In genomic region chr6:44156494-44157151, GRCh38 we compare ENCODE assay signal across 1 cellular context.
TF ChIP-seq lines count a peak whose summit lies in the region.

No MANE protein-coding gene starts in this region.

TF ChIP-seq in HepG2, 621 proteins besides CTCF, POLR2A, EP300 and RAD21 (continued from another document and continues in another):
- TF ChIP-seq POGZ (CRISPR knock-in tag; IDR thresholded peaks at IDR 0.05): peak; percentile 74
- TF ChIP-seq NR2F1 (CRISPR knock-in tag; IDR thresholded peaks at IDR 0.05): peak in 1 of 2 experiments; percentile 63; a peak in 1 of 4 replicates
- no peak for TF ChIP-seq ZNF749 (CRISPR knock-in tag; IDR thresholded peaks at IDR 0.05; ENCODE audit: borderline replicate concordance)
- TF ChIP-seq MAF1 (CRISPR knock-in tag; IDR thresholded peaks at IDR 0.05; ENCODE audit: borderline replicate concordance): no peak
- TF ChIP-seq ZFAT (CRISPR knock-in tag; conservative IDR thresholded peaks at IDR 0.05): no peak
- no peak for TF ChIP-seq ZBTB25 (CRISPR knock-in tag; IDR thresholded peaks at IDR 0.05)
- peak; percentile 52; the same call in 1 of the 2 replicates for TF ChIP-seq WIZ (CRISPR knock-in tag; IDR thresholded peaks at IDR 0.05)
- TF ChIP-seq HMG20A (CRISPR knock-in tag; IDR thresholded peaks at IDR 0.05; ENCODE audit: borderline replicate concordance): peak; percentile 83
- TF ChIP-seq ZNF557 (CRISPR knock-in tag; IDR thresholded peaks at IDR 0.05): no peak
- TF ChIP-seq DZIP1 (CRISPR knock-in tag; IDR thresholded peaks at IDR 0.05): no peak
- peak; percentile 92 for TF ChIP-seq ZEB1 (IDR thresholded peaks at IDR 0.05; ENCODE audit: insufficient replicate concordance, low read depth)
- no peak for TF ChIP-seq ZFP37 (CRISPR knock-in tag; IDR thresholded peaks at IDR 0.05; ENCODE audit: borderline replicate concordance)
- TF ChIP-seq BCL6 (CRISPR knock-in tag; IDR thresholded peaks at IDR 0.05): peak; percentile 86
- no peak for TF ChIP-seq PLSCR1 (CRISPR knock-in tag; IDR thresholded peaks at IDR 0.05; ENCODE audit: borderline replicate concordance)
- 0 out of 2 replicates have a peak, but pooled peaks have one; percentile 7 for TF ChIP-seq RFX5 (IDR thresholded peaks at IDR 0.05; ENCODE audit: low read depth, low read length)
- peak; percentile 96 for TF ChIP-seq FOXJ3 (CRISPR knock-in tag; IDR thresholded peaks at IDR 0.05; ENCODE audit: borderline replicate concordance)
- peak; percentile 81 for TF ChIP-seq NR2F6 (IDR thresholded peaks at IDR 0.05)
- TF ChIP-seq NR2F6 (CRISPR knock-in tag; IDR thresholded peaks at IDR 0.05): peak; percentile 89
- TF ChIP-seq ZSCAN31 (CRISPR knock-in tag; IDR thresholded peaks at IDR 0.05; ENCODE audit: low read depth): no peak; the same call in 1 of the 2 replicates
- TF ChIP-seq ZNF280B (CRISPR knock-in tag; IDR thresholded peaks at IDR 0.05; ENCODE audit: borderline replicate concordance): no peak; the same call in none of the 2 replicates
- peak; percentile 84 for TF ChIP-seq MEIS1 (CRISPR knock-in tag; IDR thresholded peaks at IDR 0.05; ENCODE audit: borderline replicate concordance)
- peak; percentile 81; the same call in 1 of the 2 replicates for TF ChIP-seq TFAP4 (IDR thresholded peaks at IDR 0.05; ENCODE audit: borderline replicate concordance, low read depth)
- peak; percentile 93; the same call in 1 of the 2 replicates for TF ChIP-seq ZNF350 (CRISPR knock-in tag; IDR thresholded peaks at IDR 0.05; ENCODE audit: borderline replicate concordance, low read depth)
- no peak for TF ChIP-seq RFX1 (IDR thresholded peaks at IDR 0.05)
- TF ChIP-seq THAP7 (CRISPR knock-in tag; IDR thresholded peaks at IDR 0.05): no peak
- no peak for TF ChIP-seq ZNF354B (CRISPR knock-in tag; IDR thresholded peaks at IDR 0.05)
- peak; percentile 52; the same call in 1 of the 2 replicates for TF ChIP-seq ZNF709 (CRISPR knock-in tag; IDR thresholded peaks at IDR 0.05)
- peak; percentile 87 for TF ChIP-seq ZFP91 (CRISPR knock-in tag; IDR thresholded peaks at IDR 0.05; ENCODE audit: borderline replicate concordance)
- TF ChIP-seq ZNF660 (CRISPR knock-in tag; IDR thresholded peaks at IDR 0.05; ENCODE audit: borderline replicate concordance, low read depth): no peak
- TF ChIP-seq NR1H2 (CRISPR knock-in tag; IDR thresholded peaks at IDR 0.05; ENCODE audit: borderline replicate concordance, low read depth): no peak
- no peak for TF ChIP-seq ZNF253 (CRISPR knock-in tag; IDR thresholded peaks at IDR 0.05; ENCODE audit: borderline replicate concordance)
- TF ChIP-seq IKZF1 (IDR thresholded peaks at IDR 0.05): no peak
- TF ChIP-seq PLRG1 (conservative IDR thresholded peaks at IDR 0.05): no peak
- TF ChIP-seq TCF7 (IDR thresholded peaks at IDR 0.05; ENCODE audit: low read depth): 0 out of 2 replicates have a peak, but pooled peaks have one; percentile 18
- TF ChIP-seq HDAC6 (IDR thresholded peaks at IDR 0.05; ENCODE audit: low read depth, low read length): no peak
- no peak for TF ChIP-seq SRSF9 (IDR thresholded peaks at IDR 0.05; ENCODE audit: borderline replicate concordance, insufficient read depth, low read depth, low read length, poor library complexity, severe bottlenecking)
- peak; percentile 52 for TF ChIP-seq POLR2AphosphoS5 (IDR thresholded peaks at IDR 0.05; ENCODE audit: low read depth, low read length)
- TF ChIP-seq NPAS2 (CRISPR knock-in tag; IDR thresholded peaks at IDR 0.05; ENCODE audit: borderline replicate concordance): no peak
- peak; percentile 72 for TF ChIP-seq ZNF7 (CRISPR knock-in tag; IDR thresholded peaks at IDR 0.05)
- TF ChIP-seq NRL (CRISPR knock-in tag; IDR thresholded peaks at IDR 0.05; ENCODE audit: borderline replicate concordance): peak; percentile 86
- TF ChIP-seq ZNF513 (CRISPR knock-in tag; conservative IDR thresholded peaks at IDR 0.05): no peak
- no peak for TF ChIP-seq ZNF446 (CRISPR knock-in tag; IDR thresholded peaks at IDR 0.05)
- no peak for TF ChIP-seq NR3C1 (CRISPR knock-in tag; IDR thresholded peaks at IDR 0.05)
- peak; percentile 89 for TF ChIP-seq ARNT2 (CRISPR knock-in tag; IDR thresholded peaks at IDR 0.05; ENCODE audit: low read depth)
- no peak; the same call in 1 of the 2 replicates for TF ChIP-seq DMAP1 (CRISPR knock-in tag; IDR thresholded peaks at IDR 0.05)
- TF ChIP-seq ZNF891 (CRISPR knock-in tag; IDR thresholded peaks at IDR 0.05): peak; percentile 91
- no peak for TF ChIP-seq IKZF4 (CRISPR knock-in tag; IDR thresholded peaks at IDR 0.05; ENCODE audit: borderline replicate concordance, low read depth, not compliant biosample characterization)
- peak; percentile 74 for TF ChIP-seq CBFB (CRISPR knock-in tag; IDR thresholded peaks at IDR 0.05)
- TF ChIP-seq ZNF512B (CRISPR knock-in tag; IDR thresholded peaks at IDR 0.05; ENCODE audit: borderline replicate concordance): no peak; the same call in 1 of the 2 replicates
- no peak for TF ChIP-seq LCORL (IDR thresholded peaks at IDR 0.05)
- peak; percentile 98 for TF ChIP-seq LCORL (CRISPR knock-in tag; IDR thresholded peaks at IDR 0.05)
- TF ChIP-seq ZNF792 (CRISPR knock-in tag; IDR thresholded peaks at IDR 0.05): peak; percentile 94
- peak; percentile 99 for TF ChIP-seq SALL1 (CRISPR knock-in tag; IDR thresholded peaks at IDR 0.05)
- peak; percentile 73 for TF ChIP-seq PHF5A (CRISPR knock-in tag; IDR thresholded peaks at IDR 0.05; ENCODE audit: low read depth, unreplicated experiment)
- TF ChIP-seq MLLT10 (CRISPR knock-in tag; IDR thresholded peaks at IDR 0.05): no peak
- no peak; the same call in 1 of the 2 replicates for TF ChIP-seq SMAD1 (CRISPR knock-in tag; IDR thresholded peaks at IDR 0.05; ENCODE audit: borderline replicate concordance, low read depth)
- no peak for TF ChIP-seq PREB (CRISPR knock-in tag; IDR thresholded peaks at IDR 0.05)
- TF ChIP-seq SP5 (CRISPR knock-in tag; IDR thresholded peaks at IDR 0.05; ENCODE audit: borderline replicate concordance, low read depth): peak; percentile 97
- TF ChIP-seq ZNF549 (CRISPR knock-in tag; IDR thresholded peaks at IDR 0.05): no peak
